ENCODE assay signal across 21 cellular contexts in the genomic region with DNA sequence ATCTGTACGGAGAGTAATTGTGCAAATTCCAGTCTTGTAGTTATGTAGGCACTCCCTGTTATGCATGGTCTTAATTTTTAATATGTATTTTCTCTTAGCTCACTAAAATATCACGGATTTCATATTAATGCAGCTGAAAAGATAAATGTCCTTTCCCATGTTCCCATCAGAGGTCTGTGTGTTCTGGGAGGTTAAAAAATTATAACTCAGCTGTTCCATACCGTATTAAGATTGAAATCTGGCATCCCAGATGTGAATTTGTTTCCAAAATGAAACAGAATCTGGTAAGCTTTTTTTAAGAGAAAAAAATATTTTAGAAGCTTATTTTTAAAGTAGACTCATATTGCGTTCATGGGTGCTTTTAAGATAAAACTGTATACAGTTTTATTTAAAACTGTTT.
"Had no signal": no experiment of that assay in that cellular context is flagged by ENCODE, and none has a peak within 500 bp of the region (broad histone marks: within the 10 kb centered on the region; RNA-seq: fewer than 3 reads in every experiment).

No MANE protein-coding gene starts in this region.

- H3K4me3 ChIP-seq: MG63, SJSA1, SK-N-MC had no signal

- FAIRE-seq: HepG2 had no signal

- H3K4me1 ChIP-seq: SJSA1 had no signal

- H3K9me3 ChIP-seq: MG63, SJSA1 had no signal

- H3K27ac ChIP-seq: SJSA1, SK-N-MC had no signal

- ATAC-seq: HepG2 had no signal

- DNase-seq: IMR-90, Karpas-422, KG1, MG63, NCI-H1092, NCI-H1436, NCI-H187, NCI-H2029, NCI-H2081 treated with DMSO at 0.1 percent for 48 hours, NCI-H2171, NCI-H226, NCI-H446, NCI-H510A, NCI-H524 treated with DMSO at 0.1 percent for 48 hours, NCI-H774, Right ventricle myocardium superior, RPMI8226, SIG-M5 had no signal

- H3K36me3 ChIP-seq: MG63, SJSA1 had no signal
